Comparison of ENCODE assay signal across 8 cellular contexts in the genomic region with DNA sequence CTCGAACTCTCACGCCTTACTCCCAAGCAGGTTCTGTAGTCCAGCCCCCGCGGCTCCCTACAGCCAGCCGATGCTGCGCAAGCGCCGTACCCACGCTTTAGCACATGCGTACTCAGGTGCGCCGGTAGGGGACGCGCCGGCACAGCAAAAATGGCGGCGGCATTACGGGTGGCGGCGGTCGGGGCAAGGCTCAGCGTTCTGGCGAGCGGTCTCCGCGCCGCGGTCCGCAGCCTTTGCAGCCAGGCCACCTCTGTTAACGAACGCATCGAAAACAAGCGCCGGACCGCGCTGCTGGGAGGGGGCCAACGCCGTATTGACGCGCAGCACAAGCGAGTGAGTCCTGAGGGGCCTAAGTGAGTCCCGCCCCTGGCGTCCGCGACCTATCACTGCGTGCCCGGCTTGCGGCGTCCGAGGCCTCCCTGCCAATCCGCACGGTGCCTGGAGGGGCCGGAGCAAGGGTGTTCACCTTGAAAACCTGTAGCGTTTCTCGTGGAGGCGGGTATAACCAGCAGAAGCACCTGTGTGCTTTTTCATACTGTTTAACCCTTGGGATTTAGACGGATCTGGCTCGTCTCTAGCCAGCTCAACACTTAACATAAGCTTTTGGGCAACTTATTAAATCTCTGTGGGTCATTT. TPM values are rescaled to one million over a fixed set of nuclear protein-coding genes. Genes with fewer than 3 reads are reported as not detected.
DNase-seq lines count a peak whose midpoint lies in the region; ATAC-seq and TF ChIP-seq lines count a peak whose summit lies in the region.

A gene (plus strand): TSS at position 115 of the 636 bp plus-strand sequence. CDS start 36 bp downstream, at position 151.

- peak; percentile 89 for TF ChIP-seq CTCF in CD4-positive, alpha-beta T cell (IDR thresholded peaks at IDR 0.05)
- peak; percentile 69 to 90 (median 78) for TF ChIP-seq CTCF in right lobe of liver (IDR thresholded peaks at IDR 0.05)

- H3K4me1 ChIP-seq in right lobe of liver: peaks cover 0 to 28% (median 14%) of the 10 kb centered on the region in 4 donors

- H3K9me3 Mint-ChIP-seq in CD4-positive, alpha-beta T cell: no peaks in the 10 kb centered on the region

- no peaks in the 10 kb centered on the region for H3K36me3 ChIP-seq in right lobe of liver

- peak within 1 kb of the TSS; percentile 91 for H3K4me3 Mint-ChIP-seq in CD4-positive, alpha-beta T cell

- peak; percentile 95 for ATAC-seq in CD4-positive, alpha-beta T cell (ENCODE audit: poor library complexity)
- ATAC-seq in GM19397 (IDR thresholded peaks at IDR 0.05; ENCODE audit: unreplicated experiment): peak; percentile 98
- peak; percentile 98 for ATAC-seq in HG03571 (IDR thresholded peaks at IDR 0.05; ENCODE audit: unreplicated experiment)
- ATAC-seq in right lobe of liver: peak; percentile 92 to 97 (median 94)

- H3K9me3 ChIP-seq in CD4-positive, alpha-beta T cell (ENCODE audit: control insufficient read depth, low read length): no peaks in the 10 kb centered on the region
- no peaks in the 10 kb centered on the region for H3K9me3 ChIP-seq in right lobe of liver

- H3K27me3 Mint-ChIP-seq in CD4-positive, alpha-beta T cell: no peaks in the 10 kb centered on the region

- intact Hi-C loops in CD4-positive, alpha-beta T cell (cut with DNase I, micrococcal nuclease): loop anchor here (1.0 to 10.0 kb wide), 6 partner anchors 56 to 504 kb away; a partner anchor contains a TSS
- intact Hi-C loops in right lobe of liver (cut with DNase I): no loop called here

- peaks cover 8% of the 10 kb centered on the region for H3K36me3 Mint-ChIP-seq in CD4-positive, alpha-beta T cell (ENCODE audit: low read depth)

- peaks cover 23% of the 10 kb centered on the region for H3K4me1 Mint-ChIP-seq in CD4-positive, alpha-beta T cell (ENCODE audit: low read depth)

- H3K27me3 ChIP-seq in CD4-positive, alpha-beta T cell (ENCODE audit: control insufficient read depth, insufficient read depth, low read length): no peaks in the 10 kb centered on the region
- H3K27me3 ChIP-seq in right lobe of liver: no peaks in the 10 kb centered on the region

- H3K27ac Mint-ChIP-seq in CD4-positive, alpha-beta T cell: peak within 1 kb of the TSS; percentile 85

- DNase-seq in CD4-positive, alpha-beta T cell: peak; percentile 85 to 91 (median 88)
- DNase-seq in NCI-H774 (lab: John Stamatoyannopoulos, UW): peak; percentile 95
- DNase-seq in activated CD4-positive, alpha-beta T cell treated with anti-CD3 and anti-CD28 coated beads, Interleukin-2, amount 50 U/mL, for 48 hours: peak; percentile 94 to 95
- DNase-seq in dermis microvascular lymphatic vessel endothelial cell (ENCODE audit: low read depth in 2 of 2): peak; percentile 87 to 96
- peak; percentile 94 to 98 (median 98) for DNase-seq in right lobe of liver
- peak; percentile 90 to 94 for DNase-seq in stimulated activated CD4-positive, alpha-beta T cell treated with anti-CD3 and anti-CD28 coated beads, Interleukin-4, amount 100 ng/mL, for 4 hours

- peak; percentile 83 for TF ChIP-seq POLR2A in right lobe of liver (IDR thresholded peaks at IDR 0.05)

- H3K27ac ChIP-seq in CD4-positive, alpha-beta T cell (ENCODE audit: low read depth, low read length): peak within 1 kb of the TSS; percentile 78
- H3K27ac ChIP-seq in right lobe of liver: peak within 1 kb of the TSS; percentile 87 to 95 (median 94)

- CTCF ChIA-PET in CD4-positive, alpha-beta T cell (lab: Charles Lee): interaction anchor here (0.5 to 1.7 kb wide), 6 partner anchors 18 to 262 kb away, joined by 3 to 10 read pairs (median 4); a partner anchor contains a TSS

- WGBS in right lobe of liver (ENCODE audit: insufficient coverage, low coverage, low lambda C conversion rate, missing lambda C conversion rate): 0% methylated on average over 14 of the region's 58 CpGs

- peak within 1 kb of the TSS; percentile 74 to 83 (median 77) for H3K4me3 ChIP-seq in right lobe of liver

- POLR2A ChIA-PET in CD4-positive, alpha-beta T cell (lab: Charles Lee): interaction anchor here (2.7 to 3.4 kb wide), 3 partner anchors 53 to 502 kb away, joined by 15 to 51 read pairs (median 23); a partner anchor contains a TSS

RNA-seq across cellular contexts. Expression of the gene that starts here (rescaled TPM):
- 10 to 100 TPM in 1 of 2 experiments, 1 to 10 TPM in 1; 8.3 to 10.2 TPM for total RNA-seq in CD4-positive, alpha-beta T cell
- 46.9 and 48.3 TPM in 2 replicates for total RNA-seq in dermis microvascular lymphatic vessel endothelial cell
- total RNA-seq in right lobe of liver: 100 to 1,000 TPM in 2 of 6 experiments, 10 to 100 TPM in 4; 85.4 to 146 (median 94.4) TPM

Comparison
In these comparisons a context has a peak if more than half of its experiments do, and no peak if none do; other contexts are left out.
1. Peak in every context shown above with its lines: DNase-seq, ATAC-seq, H3K4me3 ChIP-seq and H3K27ac ChIP-seq.
2. intact Hi-C loops: an anchor here in CD4-positive, alpha-beta T cell (1.0 to 10.0 kb wide); none called in right lobe of liver.